In genomic region chr12:118459110-118459509, GRCh38 we compare ENCODE assay signal across 33 cellular contexts.
"Had no signal": no experiment of that assay in that cellular context is flagged by ENCODE, and none has a peak within 500 bp of the region (broad histone marks: within the 10 kb centered on the region; RNA-seq: fewer than 3 reads in every experiment).

No MANE protein-coding gene starts in this region.

- H3K27ac ChIP-seq: adrenal gland, ascending aorta, body of pancreas, brain microvascular endothelial cell, breast epithelium, cardiac muscle cell had no signal

- H3K27me3 ChIP-seq: adrenal gland, ascending aorta, body of pancreas, brain microvascular endothelial cell, breast epithelium, cardiac muscle cell had no signal

- H3K36me3 ChIP-seq: adrenal gland, ascending aorta, brain microvascular endothelial cell, breast epithelium, cardiac muscle cell had no signal

- H3K4me3 ChIP-seq: adrenal gland, ascending aorta, body of pancreas, breast epithelium, cardiac muscle cell had no signal

- FAIRE-seq: astrocyte, bronchial epithelial cell had no signal

- H3K9me3 ChIP-seq: adrenal gland, ascending aorta had no signal

- DNase-seq: activated effector memory CD4-positive, alpha-beta T cell treated with anti-CD3 and anti-CD28 coated beads, Interleukin-2, amount 50 U/mL, for 16 hours; activated effector memory CD4-positive, alpha-beta T cell treated with Interleukin-2 at 50 U/mL for 16 hours; activated gamma-delta T cell; activated gamma-delta T cell treated with Interleukin-2 at 50 U/mL for 16 hours; activated naive CD4-positive, alpha-beta T cell; activated naive CD4-positive, alpha-beta T cell treated with anti-CD3 and anti-CD28 coated beads for 36 hours; activated naive CD4-positive, alpha-beta T cell treated with anti-CD3 and anti-CD28 coated beads, Interleukin-2, amount 10 ng/mL, durations not matched to agents 7 days and 5 days; activated naive CD4-positive, alpha-beta T cell treated with anti-CD3 and anti-CD28 coated beads, Interleukin-2, amount 50 U/mL, for 16 hours; activated naive CD4-positive, alpha-beta T cell treated with Interleukin-2 at 50 U/mL for 16 hours; activated naive CD8-positive, alpha-beta T cell treated with anti-CD3 and anti-CD28 coated beads for 36 hours; activated naive CD8-positive, alpha-beta T cell treated with anti-CD3 and anti-CD28 coated beads, Interleukin-2, amount 10 ng/mL, durations not matched to agents 7 days and 5 days; activated naive CD8-positive, alpha-beta T cell treated with anti-CD3 and anti-CD28 coated beads, Interleukin-2, amount 50 U/mL, for 24 hours; activated T-cell treated with anti-CD3 and anti-CD28 coated beads, Interleukin-2, amount 50 U/mL, for 24 hours; activated T-cell treated with anti-CD3 and anti-CD28 coated beads, Interleukin-2, amount 50 U/mL, for 4 hours; activated T-cell treated with anti-CD3 and anti-CD28 coated beads, Interleukin-2, amount 50 U/mL, for 48 hours; activated T-cell treated with anti-CD3 and anti-CD28 coated beads, Interleukin-2, amount 50 U/mL, for 72 hours; adrenal gland; amniotic stem cell; amygdala; anterior cingulate cortex; aorta; body of pancreas; brain microvascular endothelial cell; caudate nucleus; central memory CD4-positive, alpha-beta T cell; cerebellar nuclear complex had no signal

- H3K4me1 ChIP-seq: adrenal gland, ascending aorta, body of pancreas, breast epithelium had no signal

- ATAC-seq: activated naive CD4-positive, alpha-beta T cell treated with anti-CD3 and anti-CD28 coated beads, Interleukin-2, amount 50 U/mL, for 72 hours; activated naive CD8-positive, alpha-beta T cell treated with anti-CD3 and anti-CD28 coated beads, Interleukin-2, amount 50 U/mL, for 24 hours; activated T-cell treated with anti-CD3 and anti-CD28 coated beads, Interleukin-2, amount 50 U/mL, for 4 hours; activated T-cell treated with anti-CD3 and anti-CD28 coated beads, Interleukin-2, amount 50 U/mL, for 72 hours; activated T-helper 17 cell treated with anti-CD3 and anti-CD28 coated beads, Interleukin-2, amount 50 U/mL, for 72 hours; body of pancreas had no signal
